In genomic region chr13:77697208-77698103, GRCh38 we compare ENCODE assay signal across 8 cellular contexts.
DNase-seq lines count a peak whose midpoint lies in the region; ATAC-seq and TF ChIP-seq lines count a peak whose summit lies in the region.

SLAIN1 (plus strand) TSS chr13:77697687; CDS start chr13:77697914, 227 bp downstream.

- H3K36me3 Mint-ChIP-seq in memory B cell = no peaks in the 10 kb centered on the region

- H3K4me3 ChIP-seq in duodenal mucosa (ENCODE audit: low read depth in 1 of 2, low read length in 2 of 2) = peak within 1 kb of the TSS; percentile 75 to 89

- peaks cover 20% of the 10 kb centered on the region for H3K4me1 Mint-ChIP-seq in memory B cell

- peak; percentile 72 for DNase-seq in AG20443 (ENCODE audit: low spot score)
- peak; percentile 86 for DNase-seq in NCI-H526 treated with DMSO at 0.1 percent for 48 hours (lab: John Stamatoyannopoulos, UW)
- DNase-seq in activated CD4-positive, alpha-beta T cell treated with anti-CD3 and anti-CD28 coated beads, Interleukin-2, amount 50 U/mL, for 4 hours = peak; percentile 75 to 77
- peak; percentile 75 to 86 for DNase-seq in memory B cell (ENCODE audit: low spot score in 2 of 2)
- DNase-seq in stimulated activated CD8-positive, alpha-beta memory T cell treated with anti-CD3 and anti-CD28 coated beads, Interleukin-12 subunit alpha, Interleukin-12 subunit beta, amount 100 ng/mL, for 24 hours (ENCODE audit: extremely low read depth) = peak; percentile 60

- H3K27me3 ChIP-seq in duodenal mucosa (ENCODE audit: control insufficient read depth in 1 of 2, insufficient read depth in 2 of 2, low read length in 2 of 2) = peaks cover 3 to 20% of the 10 kb centered on the region in 2 donors

- H3K36me3 ChIP-seq in duodenal mucosa (ENCODE audit: control insufficient read depth in 1 of 2, insufficient read depth in 2 of 2, low read length in 2 of 2) = no peaks in the 10 kb centered on the region

- H3K9me3 Mint-ChIP-seq in memory B cell = no peaks in the 10 kb centered on the region

- H3K9ac ChIP-seq in duodenal mucosa (ENCODE audit: low read depth in 1 of 2, low read length in 2 of 2) = peak within 1 kb of the TSS; percentile 8 to 28

- no peak within 1 kb of the TSS for H3K27ac ChIP-seq in duodenal mucosa (ENCODE audit: low read depth, low read length)

- peak within 1 kb of the TSS; percentile 100 for H3K4me3 Mint-ChIP-seq in memory B cell

- peaks cover 10 to 13% of the 10 kb centered on the region in 2 donors for H3K4me1 ChIP-seq in duodenal mucosa (ENCODE audit: control insufficient read depth in 1 of 2, insufficient read depth in 2 of 2, low read length in 2 of 2)

- H3K9me3 ChIP-seq in duodenal mucosa (ENCODE audit: control insufficient read depth in 1 of 2, low read length in 2 of 2) = no peaks in the 10 kb centered on the region

- no peaks in the 10 kb centered on the region for H3K27me3 Mint-ChIP-seq in memory B cell

- H3K27ac Mint-ChIP-seq in memory B cell = peak within 1 kb of the TSS; percentile 93

- TF ChIP-seq POLR2A in GM19099 (IDR thresholded peaks at IDR 0.05; ENCODE audit: extremely low read depth, insufficient read length, low read depth) = peak; percentile 82

- peak; percentile 71 for ATAC-seq in HG03439 (IDR thresholded peaks at IDR 0.05; ENCODE audit: unreplicated experiment)
- peak; percentile 81 for ATAC-seq in memory B cell (ENCODE audit: low read depth)
